Comparison of ENCODE assay signal across 14 cellular contexts in the genomic region with DNA sequence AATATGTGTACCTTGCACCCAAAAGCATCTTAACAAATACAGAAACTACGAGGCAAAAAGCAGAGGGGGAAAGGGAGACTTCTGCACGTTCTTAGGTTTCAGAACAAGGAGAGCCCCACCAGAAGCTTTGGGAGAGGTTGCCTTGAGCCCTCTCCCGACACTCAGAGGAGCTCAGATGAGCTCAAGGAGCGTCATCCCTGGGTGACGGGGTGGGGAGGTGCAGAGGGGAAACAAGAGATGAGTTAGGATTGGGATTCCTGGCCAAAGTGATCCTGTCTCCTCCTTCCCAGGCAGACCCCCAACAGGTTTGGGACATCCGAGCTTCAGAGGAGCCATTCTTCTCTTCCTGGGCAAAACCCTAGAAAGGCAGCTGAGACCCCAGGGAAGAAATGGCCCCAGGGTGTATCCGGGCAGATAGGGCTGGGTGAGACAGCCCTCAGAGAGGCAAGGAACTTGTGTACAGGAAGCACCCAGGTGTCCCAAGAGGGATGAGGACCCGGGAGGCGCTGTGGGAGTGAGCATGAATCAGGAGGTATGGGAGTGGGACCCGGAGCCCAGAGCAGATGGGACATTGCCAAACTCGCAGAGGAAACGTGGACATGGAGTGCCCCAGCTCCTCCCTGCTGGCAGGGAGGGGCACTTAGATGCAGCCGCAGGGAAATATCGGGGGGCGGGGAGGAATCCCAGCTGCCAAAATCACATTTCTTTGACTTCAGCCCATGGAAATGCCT. TPM values are rescaled to one million over a fixed set of nuclear protein-coding genes. Genes with fewer than 3 reads are reported as not detected.
DNase-seq lines count a peak whose midpoint lies in the region; ATAC-seq and TF ChIP-seq lines count a peak whose summit lies in the region.
"Had no signal": no experiment of that assay in that cellular context is flagged by ENCODE, and none has a peak within 500 bp of the region (broad histone marks: within the 10 kb centered on the region; RNA-seq: fewer than 3 reads in every experiment).

No MANE protein-coding gene starts in this region.

- H3K4me2 ChIP-seq in osteoblast (ENCODE audit: insufficient read depth, low read length): no peak overlapping the region
- H3K4me2 ChIP-seq: PC-9 had no signal

- no peak overlapping the region for H2AFZ ChIP-seq in osteoblast (ENCODE audit: low read length)
- H2AFZ ChIP-seq: PC-9 had no signal

- no peaks in the 10 kb centered on the region for H3K9me3 Mint-ChIP-seq in natural killer cell treated with Interleukin-12 subunit alpha and Interleukin-12 subunit beta and Interleukin-15 and Interleukin-18, amount 100 ng/mL, for 72 hours
- no peaks in the 10 kb centered on the region for H3K9me3 Mint-ChIP-seq in natural killer cell
- H3K9me3 Mint-ChIP-seq: T-cell had no signal

- no peak for ATAC-seq in natural killer cell treated with Interleukin-12 subunit alpha and Interleukin-12 subunit beta and Interleukin-15 and Interleukin-18, amount 100 ng/mL, for 72 hours
- ATAC-seq in natural killer cell: no peak
- ATAC-seq in HG03520 (IDR thresholded peaks at IDR 0.05; ENCODE audit: unreplicated experiment): no peak
- ATAC-seq in gastroesophageal sphincter: no peak

- H3K9me3 ChIP-seq in osteoblast (ENCODE audit: low read depth, low read length): no peaks in the 10 kb centered on the region
- no peaks in the 10 kb centered on the region for H3K9me3 ChIP-seq in gastroesophageal sphincter
- H3K9me3 ChIP-seq: tibial nerve had no signal

- H3K27ac ChIP-seq in osteoblast (ENCODE audit: low read depth, low read length): no peak overlapping the region
- H3K27ac ChIP-seq in gastroesophageal sphincter: peak overlapping the region in 2 of 4 donors; percentile 57
- H3K27ac ChIP-seq: PC-9 had no signal

- DNase-seq in natural killer cell treated with Interleukin-12 subunit alpha and Interleukin-12 subunit beta and Interleukin-15 and Interleukin-18, amount 100 ng/mL, for 72 hours (ENCODE audit: low spot score): peak; percentile 57
- DNase-seq in natural killer cell (no peak), fibroblast of mammary gland (ENCODE audit: low read depth) (peak; percentile 14), osteoblast (ENCODE audit: insufficient read length, low spot score, missing footprints) (peak; percentile 68), NCI-H1092 (lab: John Stamatoyannopoulos, UW) (no peak)
- DNase-seq: NCI-H187 treated with DMSO at 0.1 percent for 48 hours, PC-9 had no signal

- peak overlapping the region in 1 of 2 donors; percentile 24 for H3K27ac Mint-ChIP-seq in natural killer cell treated with Interleukin-12 subunit alpha and Interleukin-12 subunit beta and Interleukin-15 and Interleukin-18, amount 100 ng/mL, for 72 hours
- H3K27ac Mint-ChIP-seq in natural killer cell: no peak overlapping the region

- H3K4me1 Mint-ChIP-seq in natural killer cell treated with Interleukin-12 subunit alpha and Interleukin-12 subunit beta and Interleukin-15 and Interleukin-18, amount 100 ng/mL, for 72 hours (ENCODE audit: low read depth in 2 of 2): peaks cover 8 to 21% of the 10 kb centered on the region in 2 donors
- peaks cover 21 to 34% of the 10 kb centered on the region in 2 donors for H3K4me1 Mint-ChIP-seq in natural killer cell

- no peaks in the 10 kb centered on the region for H4K20me1 ChIP-seq in osteoblast (ENCODE audit: insufficient read depth, low read length)

- H3K4me1 ChIP-seq in osteoblast (ENCODE audit: insufficient read depth, low read length): peaks cover 22% of the 10 kb centered on the region
- peaks cover 0 to 38% (median 25%) of the 10 kb centered on the region in 3 donors for H3K4me1 ChIP-seq in gastroesophageal sphincter

- H3K27me3 ChIP-seq in osteoblast (ENCODE audit: insufficient read depth, low read length): peaks cover 17% of the 10 kb centered on the region
- H3K27me3 ChIP-seq in gastroesophageal sphincter: peaks cover 4% of the 10 kb centered on the region
- H3K27me3 ChIP-seq: tibial nerve had no signal

- no peaks in the 10 kb centered on the region for H3K27me3 Mint-ChIP-seq in natural killer cell treated with Interleukin-12 subunit alpha and Interleukin-12 subunit beta and Interleukin-15 and Interleukin-18, amount 100 ng/mL, for 72 hours
- H3K27me3 Mint-ChIP-seq in natural killer cell (ENCODE audit: low read depth in 2 of 2): peaks cover 0 to 4% of the 10 kb centered on the region in 2 donors

- WGBS in gastroesophageal sphincter (ENCODE audit: low coverage in 1 of 2), 2 donors: 79 to 100% methylated on average over 1 to 5 of the region's 15 CpGs

- H3K36me3 ChIP-seq in osteoblast (ENCODE audit: insufficient read depth, low read length) (no peaks in the 10 kb centered on the region), gastroesophageal sphincter (no peaks in the 10 kb centered on the region)

- H3K4me3 Mint-ChIP-seq in natural killer cell treated with Interleukin-12 subunit alpha and Interleukin-12 subunit beta and Interleukin-15 and Interleukin-18, amount 100 ng/mL, for 72 hours: no peak overlapping the region
- no peak overlapping the region for H3K4me3 Mint-ChIP-seq in natural killer cell

- H3K4me3 ChIP-seq in fibroblast of mammary gland (ENCODE audit: control insufficient read depth, low read depth, low read length) (no peak overlapping the region), osteoblast (ENCODE audit: insufficient read depth, low read length) (no peak overlapping the region), gastroesophageal sphincter (no peak overlapping the region)
- H3K4me3 ChIP-seq: PC-9 had no signal

- intact Hi-C loops in natural killer cell (cut with micrococcal nuclease): no loop called here

- TF ChIP-seq POLR2A in gastroesophageal sphincter (IDR thresholded peaks at IDR 0.05): no peak

- no peaks in the 10 kb centered on the region for H3K79me2 ChIP-seq in osteoblast (ENCODE audit: insufficient read depth, low read length)

- TF ChIP-seq CTCF in natural killer cell (IDR thresholded peaks at IDR 0.05) (no peak), fibroblast of mammary gland (conservative IDR thresholded peaks at IDR 0.05; ENCODE audit: control insufficient read depth, insufficient read depth, low read depth, low read length) (no peak), osteoblast (IDR thresholded peaks at IDR 0.05; ENCODE audit: extremely low read depth, low read depth, low read length) (no peak), gastroesophageal sphincter (IDR thresholded peaks at IDR 0.05) (no peak)

- H3K36me3 Mint-ChIP-seq in natural killer cell treated with Interleukin-12 subunit alpha and Interleukin-12 subunit beta and Interleukin-15 and Interleukin-18, amount 100 ng/mL, for 72 hours: no peaks in the 10 kb centered on the region
- no peaks in the 10 kb centered on the region for H3K36me3 Mint-ChIP-seq in natural killer cell

- TF ChIP-seq EP300 in gastroesophageal sphincter (IDR thresholded peaks at IDR 0.05): no peak

RNA-seq across cellular contexts. Expression of a gene that starts 12.5 kb away (rescaled TPM):
- total RNA-seq in natural killer cell treated with Interleukin-12 subunit alpha and Interleukin-12 subunit beta and Interleukin-15 and Interleukin-18, amount 100 ng/mL, for 72 hours: 1 to 10 TPM; 1.3 to 3.9 TPM
- total RNA-seq in natural killer cell (10 to 100 TPM in 1 of 3 donors, 1 to 10 TPM in 2; 6.0 to 10.3 (median 6.7) TPM), osteoblast (11.9 and 18.3 TPM in 2 replicates), gastroesophageal sphincter (1 to 10 TPM in 2 of 4 donors, under 1 TPM in 2; 0.69 to 1.6 (median 1.1) TPM)

RNA-seq across cellular contexts. Expression of a gene that starts 25.9 kb away (rescaled TPM):
- total RNA-seq in natural killer cell treated with Interleukin-12 subunit alpha and Interleukin-12 subunit beta and Interleukin-15 and Interleukin-18, amount 100 ng/mL, for 72 hours: 100 to 1,000 TPM; 508 to 635 TPM
- total RNA-seq in natural killer cell: 1,000 to 10,000 TPM in 2 of 3 donors, 100 to 1,000 TPM in 1; 905 to 1,386 (median 1,021) TPM
- total RNA-seq in osteoblast: 0.59 TPM in 1 of 2 replicates, not detected in the other
- total RNA-seq in gastroesophageal sphincter: 1 to 10 TPM in 1 of 4 donors, under 1 TPM in 3; 0.07 to 3.1 (median 0.29) TPM
- total RNA-seq: myocyte, renal cortical epithelial cell had no signal

RNA-seq across cellular contexts. Expression of a gene that starts 36.7 kb away (rescaled TPM):
- under 1 TPM; 0.11 to 0.29 TPM for total RNA-seq in natural killer cell treated with Interleukin-12 subunit alpha and Interleukin-12 subunit beta and Interleukin-15 and Interleukin-18, amount 100 ng/mL, for 72 hours
- total RNA-seq in natural killer cell: under 1 TPM; 0.20 to 0.64 (median 0.23) TPM
- not detected in 2 replicates for total RNA-seq in osteoblast
- total RNA-seq in gastroesophageal sphincter: not detected
- total RNA-seq: left cardiac atrium, myocyte, PC-9, tibial nerve had no signal

Comparison
In these comparisons a context has a peak if more than half of its experiments do, and no peak if none do; other contexts are left out.
1. DNase-seq: peak in natural killer cell treated with Interleukin-12 subunit alpha and Interleukin-12 subunit beta and Interleukin-15 and Interleukin-18, amount 100 ng/mL, for 72 hours (single experiment), fibroblast of mammary gland (single experiment) and osteoblast (single experiment); none in natural killer cell (single experiment) and NCI-H1092 (single experiment).
2. RNA of a gene that starts 25.9 kb away (total RNA-seq): 905 to 1,386 TPM in natural killer cell and 508 to 635 TPM in natural killer cell treated with Interleukin-12 subunit alpha and Interleukin-12 subunit beta and Interleukin-15 and Interleukin-18, amount 100 ng/mL, for 72 hours; 0.07 to 3.1 TPM in gastroesophageal sphincter and 0.59 TPM in osteoblast; every median in the first group is over 100 times any median in the second.